2 cellular contexts compared by ENCODE assay signal in genomic region chr14:91884664-91885063, GRCh38.
A peak's percentile ranks its signal among the peaks of the same experiment; 100 is the strongest.
TF ChIP-seq lines count a peak whose summit lies in the region.

No MANE protein-coding gene starts in this region.

TF ChIP-seq in HepG2, 621 proteins besides CTCF, POLR2A, EP300 and RAD21:
- no peak for TF ChIP-seq MZF1 (CRISPR knock-in tag; IDR thresholded peaks at IDR 0.05; ENCODE audit: borderline replicate concordance)
- TF ChIP-seq IRF1 (CRISPR knock-in tag; IDR thresholded peaks at IDR 0.05; ENCODE audit: low read depth): no peak
- no peak for TF ChIP-seq ZBTB39 (CRISPR knock-in tag; IDR thresholded peaks at IDR 0.05)
- TF ChIP-seq STAG1 (CRISPR knock-in tag; IDR thresholded peaks at IDR 0.05): 0 out of 2 replicates have a peak, but pooled peaks have one; percentile 6
TF ChIP-seq in HepG2: peak in this region for 1.

TF ChIP-seq in SK-N-SH, 30 proteins besides CTCF, POLR2A, EP300 and RAD21:
- no peak for TF ChIP-seq SIN3A (IDR thresholded peaks at IDR 0.05; ENCODE audit: borderline replicate concordance, low read depth, low read length)
- TF ChIP-seq RCOR1 (IDR thresholded peaks at IDR 0.05; ENCODE audit: low read length): no peak
- TF ChIP-seq, protein P1, sequence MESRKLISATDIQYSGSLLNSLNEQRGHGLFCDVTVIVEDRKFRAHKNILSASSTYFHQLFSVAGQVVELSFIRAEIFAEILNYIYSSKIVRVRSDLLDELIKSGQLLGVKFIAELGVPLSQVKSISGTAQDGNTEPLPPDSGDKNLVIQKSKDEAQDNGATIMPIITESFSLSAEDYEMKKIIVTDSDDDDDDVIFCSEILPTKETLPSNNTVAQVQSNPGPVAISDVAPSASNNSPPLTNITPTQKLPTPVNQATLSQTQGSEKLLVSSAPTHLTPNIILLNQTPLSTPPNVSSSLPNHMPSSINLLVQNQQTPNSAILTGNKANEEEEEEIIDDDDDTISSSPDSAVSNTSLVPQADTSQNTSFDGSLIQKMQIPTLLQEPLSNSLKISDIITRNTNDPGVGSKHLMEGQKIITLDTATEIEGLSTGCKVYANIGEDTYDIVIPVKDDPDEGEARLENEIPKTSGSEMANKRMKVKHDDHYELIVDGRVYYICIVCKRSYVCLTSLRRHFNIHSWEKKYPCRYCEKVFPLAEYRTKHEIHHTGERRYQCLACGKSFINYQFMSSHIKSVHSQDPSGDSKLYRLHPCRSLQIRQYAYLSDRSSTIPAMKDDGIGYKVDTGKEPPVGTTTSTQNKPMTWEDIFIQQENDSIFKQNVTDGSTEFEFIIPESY (IDR thresholded peaks at IDR 0.05; ENCODE audit: borderline replicate concordance, low read depth): no peak
- TF ChIP-seq GATA2 (CRISPR knock-in tag; IDR thresholded peaks at IDR 0.05): no peak
- TF ChIP-seq IRF3 (IDR thresholded peaks at IDR 0.05; ENCODE audit: low read depth, low read length): no peak
- no peak for TF ChIP-seq YY1 (IDR thresholded peaks at IDR 0.05; ENCODE audit: low read depth)
- TF ChIP-seq FOXM1 (IDR thresholded peaks at IDR 0.05; ENCODE audit: low read depth): no peak
- no peak for TF ChIP-seq RXRA (IDR thresholded peaks at IDR 0.05; ENCODE audit: borderline replicate concordance, low read depth)
- TF ChIP-seq FOXJ3 (CRISPR knock-in tag; IDR thresholded peaks at IDR 0.05): no peak
- no peak for TF ChIP-seq GABPA (IDR thresholded peaks at IDR 0.05; ENCODE audit: low read depth)
- TF ChIP-seq MAX (IDR thresholded peaks at IDR 0.05; ENCODE audit: low read depth): no peak
- TF ChIP-seq, protein P2, sequence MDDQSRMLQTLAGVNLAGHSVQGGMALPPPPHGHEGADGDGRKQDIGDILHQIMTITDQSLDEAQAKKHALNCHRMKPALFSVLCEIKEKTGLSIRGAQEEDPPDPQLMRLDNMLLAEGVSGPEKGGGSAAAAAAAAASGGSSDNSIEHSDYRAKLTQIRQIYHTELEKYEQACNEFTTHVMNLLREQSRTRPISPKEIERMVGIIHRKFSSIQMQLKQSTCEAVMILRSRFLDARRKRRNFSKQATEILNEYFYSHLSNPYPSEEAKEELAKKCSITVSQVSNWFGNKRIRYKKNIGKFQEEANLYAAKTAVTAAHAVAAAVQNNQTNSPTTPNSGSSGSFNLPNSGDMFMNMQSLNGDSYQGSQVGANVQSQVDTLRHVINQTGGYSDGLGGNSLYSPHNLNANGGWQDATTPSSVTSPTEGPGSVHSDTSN (IDR thresholded peaks at IDR 0.05): no peak
- TF ChIP-seq TCF12 (IDR thresholded peaks at IDR 0.05): no peak
- no peak for TF ChIP-seq EZH2phosphoT487 (IDR thresholded peaks at IDR 0.05; ENCODE audit: borderline replicate concordance, low read depth)
- TF ChIP-seq, protein P3, sequence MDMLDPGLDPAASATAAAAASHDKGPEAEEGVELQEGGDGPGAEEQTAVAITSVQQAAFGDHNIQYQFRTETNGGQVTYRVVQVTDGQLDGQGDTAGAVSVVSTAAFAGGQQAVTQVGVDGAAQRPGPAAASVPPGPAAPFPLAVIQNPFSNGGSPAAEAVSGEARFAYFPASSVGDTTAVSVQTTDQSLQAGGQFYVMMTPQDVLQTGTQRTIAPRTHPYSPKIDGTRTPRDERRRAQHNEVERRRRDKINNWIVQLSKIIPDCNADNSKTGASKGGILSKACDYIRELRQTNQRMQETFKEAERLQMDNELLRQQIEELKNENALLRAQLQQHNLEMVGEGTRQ (IDR thresholded peaks at IDR 0.05; ENCODE audit: borderline replicate concordance, low read depth, low read length): no peak
- no peak for TF ChIP-seq REST (IDR thresholded peaks at IDR 0.05; ENCODE audit: low read depth, low read length)
- TF ChIP-seq MXI1 (IDR thresholded peaks at IDR 0.05; ENCODE audit: low read depth, low read length): no peak
- TF ChIP-seq SMC3 (IDR thresholded peaks at IDR 0.05; ENCODE audit: low read depth, low read length): no peak
- TF ChIP-seq MEF2A (IDR thresholded peaks at IDR 0.05; ENCODE audit: borderline replicate concordance, low read depth): no peak
- no peak for TF ChIP-seq CHD2 (IDR thresholded peaks at IDR 0.05; ENCODE audit: low read length, partially characterized antibody)
TF ChIP-seq in SK-N-SH: peak in this region for 0.
